Comparison of ENCODE assay signal across 8 cellular contexts in the genomic region with DNA sequence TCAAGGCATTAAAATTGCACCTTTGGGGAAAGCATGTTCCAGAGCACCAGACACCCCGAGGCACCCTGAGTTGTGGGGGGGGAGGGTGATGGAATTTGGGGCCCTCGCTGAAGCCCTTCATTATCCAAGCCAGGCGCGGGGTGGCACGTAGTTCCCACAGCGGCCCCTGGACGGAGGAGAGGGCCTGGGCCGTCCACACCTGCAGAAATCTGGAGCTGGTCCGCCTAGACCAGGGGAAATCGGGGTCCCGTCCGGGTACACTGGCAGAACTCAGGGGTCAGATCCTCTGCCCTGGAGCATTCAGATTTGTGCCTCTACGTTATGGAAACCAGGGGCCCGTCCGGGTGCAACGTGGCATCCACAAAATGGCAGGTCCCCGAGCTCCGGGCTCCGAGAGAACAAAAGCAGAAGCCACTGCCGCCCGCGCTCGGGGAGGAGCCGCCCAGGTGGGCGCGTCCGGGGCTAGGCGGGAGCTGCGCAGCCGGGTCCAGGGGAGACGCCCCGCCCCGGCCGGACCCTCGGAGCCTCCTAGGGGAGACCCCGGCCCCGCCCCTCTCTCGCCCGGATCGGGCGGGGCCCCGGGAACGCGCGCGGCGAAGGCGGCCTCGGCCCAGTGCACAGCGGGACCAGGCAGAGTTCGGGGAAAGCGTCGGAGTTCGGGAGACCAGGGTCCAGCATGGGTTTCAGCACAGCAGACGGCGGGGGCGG. TPM values are rescaled to one million over a fixed set of nuclear protein-coding genes. Genes with fewer than 3 reads are reported as not detected.
DNase-seq lines count a peak whose midpoint lies in the region; ATAC-seq and TF ChIP-seq lines count a peak whose summit lies in the region.

A gene with protein sequence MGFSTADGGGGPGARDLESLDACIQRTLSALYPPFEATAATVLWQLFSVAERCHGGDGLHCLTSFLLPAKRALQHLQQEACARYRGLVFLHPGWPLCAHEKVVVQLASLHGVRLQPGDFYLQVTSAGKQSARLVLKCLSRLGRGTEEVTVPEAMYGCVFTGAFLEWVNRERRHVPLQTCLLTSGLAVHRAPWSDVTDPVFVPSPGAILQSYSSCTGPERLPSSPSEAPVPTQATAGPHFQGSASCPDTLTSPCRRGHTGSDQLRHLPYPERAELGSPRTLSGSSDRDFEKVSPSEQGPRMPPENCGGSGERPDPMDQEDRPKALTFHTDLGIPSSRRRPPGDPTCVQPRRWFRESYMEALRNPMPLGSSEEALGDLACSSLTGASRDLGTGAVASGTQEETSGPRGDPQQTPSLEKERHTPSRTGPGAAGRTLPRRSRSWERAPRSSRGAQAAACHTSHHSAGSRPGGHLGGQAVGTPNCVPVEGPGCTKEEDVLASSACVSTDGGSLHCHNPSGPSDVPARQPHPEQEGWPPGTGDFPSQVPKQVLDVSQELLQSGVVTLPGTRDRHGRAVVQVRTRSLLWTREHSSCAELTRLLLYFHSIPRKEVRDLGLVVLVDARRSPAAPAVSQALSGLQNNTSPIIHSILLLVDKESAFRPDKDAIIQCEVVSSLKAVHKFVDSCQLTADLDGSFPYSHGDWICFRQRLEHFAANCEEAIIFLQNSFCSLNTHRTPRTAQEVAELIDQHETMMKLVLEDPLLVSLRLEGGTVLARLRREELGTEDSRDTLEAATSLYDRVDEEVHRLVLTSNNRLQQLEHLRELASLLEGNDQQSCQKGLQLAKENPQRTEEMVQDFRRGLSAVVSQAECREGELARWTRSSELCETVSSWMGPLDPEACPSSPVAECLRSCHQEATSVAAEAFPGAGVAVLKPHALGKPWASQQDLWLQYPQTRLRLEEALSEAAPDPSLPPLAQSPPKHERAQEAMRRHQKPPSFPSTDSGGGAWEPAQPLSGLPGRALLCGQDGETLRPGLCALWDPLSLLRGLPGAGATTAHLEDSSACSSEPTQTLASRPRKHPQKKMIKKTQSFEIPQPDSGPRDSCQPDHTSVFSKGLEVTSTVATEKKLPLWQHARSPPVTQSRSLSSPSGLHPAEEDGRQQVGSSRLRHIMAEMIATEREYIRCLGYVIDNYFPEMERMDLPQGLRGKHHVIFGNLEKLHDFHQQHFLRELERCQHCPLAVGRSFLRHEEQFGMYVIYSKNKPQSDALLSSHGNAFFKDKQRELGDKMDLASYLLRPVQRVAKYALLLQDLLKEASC (N-terminal part only) (plus strand): TSS at position 613 of the 708 bp plus-strand sequence. CDS start 64 bp downstream, at position 677.

- H3K4me3 Mint-ChIP-seq in HFFc6 = peak within 1 kb of the TSS; percentile 61; the same call in 1 of the 2 replicates

- H3K36me3 Mint-ChIP-seq in HFFc6 (ENCODE audit: low read depth) = no peaks in the 10 kb centered on the region

- H3K9me3 ChIP-seq in tibial nerve = no peaks in the 10 kb centered on the region

- peak within 1 kb of the TSS; percentile 49; the same call in 1 of the 2 replicates for H3K27ac Mint-ChIP-seq in HFFc6

- no peak for TF ChIP-seq EP300 in tibial nerve (IDR thresholded peaks at IDR 0.05)

- H3K4me3 ChIP-seq in ACC112 (ENCODE audit: low read depth, low read length) (peak within 1 kb of the TSS; percentile 62), tibial nerve (peak within 1 kb of the TSS in 3 of 4 donors; percentile 7 to 45 (median 33))

- no peaks in the 10 kb centered on the region for H3K36me3 ChIP-seq in ACC112 (ENCODE audit: insufficient read depth, low read length)
- H3K36me3 ChIP-seq in tibial nerve = no peaks in the 10 kb centered on the region

- H3K27ac ChIP-seq in ACC112 (ENCODE audit: low read depth, low read length) = no peak within 1 kb of the TSS
- no peak within 1 kb of the TSS for H3K27ac ChIP-seq in tibial nerve

- no peaks in the 10 kb centered on the region for H3K79me2 ChIP-seq in ACC112 (ENCODE audit: control insufficient read depth, insufficient read depth, low read length, unreplicated experiment)

- 6 to 8% methylated on average over 21 to 46 of the region's 57 CpGs for WGBS in tibial nerve, 2 donors

- TF ChIP-seq CTCF in HFFc6 (IDR thresholded peaks at IDR 0.05) (no peak), tibial nerve (IDR thresholded peaks at IDR 0.05) (no peak)

- no peaks in the 10 kb centered on the region for H3K4me1 ChIP-seq in ACC112 (ENCODE audit: control insufficient read depth, insufficient read depth, low read length, unreplicated experiment)
- peaks cover 0 to 8% (median 1%) of the 10 kb centered on the region in 4 donors for H3K4me1 ChIP-seq in tibial nerve

- TF ChIP-seq POLR2A in tibial nerve (IDR thresholded peaks at IDR 0.05) = no peak

- peak; percentile 59 for ATAC-seq in SK-N-SH treated with all-trans-retinoic acid at 6 μM for 48 hours
- no peak for ATAC-seq in GM21717 (IDR thresholded peaks at IDR 0.05; ENCODE audit: unreplicated experiment)
- ATAC-seq in HG02642 (IDR thresholded peaks at IDR 0.05; ENCODE audit: poor library complexity, unreplicated experiment) = no peak
- no peak for ATAC-seq in GM21723 (IDR thresholded peaks at IDR 0.05; ENCODE audit: unreplicated experiment)

- no peaks in the 10 kb centered on the region for H3K4me1 Mint-ChIP-seq in HFFc6 (ENCODE audit: low read depth)

- no peak within 1 kb of the TSS for H2AFZ ChIP-seq in ACC112 (ENCODE audit: low read length, unreplicated experiment)

- peaks cover 70% of the 10 kb centered on the region for H3K27me3 Mint-ChIP-seq in HFFc6 (ENCODE audit: insufficient read depth)

- peaks cover 97% of the 10 kb centered on the region for H3K27me3 ChIP-seq in ACC112 (ENCODE audit: insufficient read depth, low read length)
- peaks cover 0 to 42% of the 10 kb centered on the region in 2 donors for H3K27me3 ChIP-seq in tibial nerve

- H3K9me3 Mint-ChIP-seq in HFFc6 = no peaks in the 10 kb centered on the region

- no peak for DNase-seq in HFFc6
- DNase-seq in iPS-NIHi11 (ENCODE audit: low spot score) = peak; percentile 95
- DNase-seq in tibial nerve (ENCODE audit: low spot score in 2 of 2) = no peak

TF ChIP-seq in SK-N-SH treated with all-trans-retinoic acid at 6 μM for 48 hours, 23 proteins besides CTCF, POLR2A, EP300 and RAD21:
- no peak for TF ChIP-seq ZFP3 (CRISPR knock-in tag; IDR thresholded peaks at IDR 0.05)
- no peak for TF ChIP-seq CSDC2 (CRISPR knock-in tag; IDR thresholded peaks at IDR 0.05)
- TF ChIP-seq, protein P1, sequence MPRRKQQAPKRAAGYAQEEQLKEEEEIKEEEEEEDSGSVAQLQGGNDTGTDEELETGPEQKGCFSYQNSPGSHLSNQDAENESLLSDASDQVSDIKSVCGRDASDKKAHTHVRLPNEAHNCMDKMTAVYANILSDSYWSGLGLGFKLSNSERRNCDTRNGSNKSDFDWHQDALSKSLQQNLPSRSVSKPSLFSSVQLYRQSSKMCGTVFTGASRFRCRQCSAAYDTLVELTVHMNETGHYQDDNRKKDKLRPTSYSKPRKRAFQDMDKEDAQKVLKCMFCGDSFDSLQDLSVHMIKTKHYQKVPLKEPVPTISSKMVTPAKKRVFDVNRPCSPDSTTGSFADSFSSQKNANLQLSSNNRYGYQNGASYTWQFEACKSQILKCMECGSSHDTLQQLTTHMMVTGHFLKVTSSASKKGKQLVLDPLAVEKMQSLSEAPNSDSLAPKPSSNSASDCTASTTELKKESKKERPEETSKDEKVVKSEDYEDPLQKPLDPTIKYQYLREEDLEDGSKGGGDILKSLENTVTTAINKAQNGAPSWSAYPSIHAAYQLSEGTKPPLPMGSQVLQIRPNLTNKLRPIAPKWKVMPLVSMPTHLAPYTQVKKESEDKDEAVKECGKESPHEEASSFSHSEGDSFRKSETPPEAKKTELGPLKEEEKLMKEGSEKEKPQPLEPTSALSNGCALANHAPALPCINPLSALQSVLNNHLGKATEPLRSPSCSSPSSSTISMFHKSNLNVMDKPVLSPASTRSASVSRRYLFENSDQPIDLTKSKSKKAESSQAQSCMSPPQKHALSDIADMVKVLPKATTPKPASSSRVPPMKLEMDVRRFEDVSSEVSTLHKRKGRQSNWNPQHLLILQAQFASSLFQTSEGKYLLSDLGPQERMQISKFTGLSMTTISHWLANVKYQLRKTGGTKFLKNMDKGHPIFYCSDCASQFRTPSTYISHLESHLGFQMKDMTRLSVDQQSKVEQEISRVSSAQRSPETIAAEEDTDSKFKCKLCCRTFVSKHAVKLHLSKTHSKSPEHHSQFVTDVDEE (CRISPR knock-in tag; IDR thresholded peaks at IDR 0.05) = no peak
- TF ChIP-seq ZC3H10 (CRISPR knock-in tag; IDR thresholded peaks at IDR 0.05) = no peak

RNA-seq across cellular contexts. Expression of the gene that starts here (rescaled TPM):
- 1 to 10 TPM in 4 of 6 experiments, under 1 TPM in 2; 0.66 to 4.3 (median 3.9) TPM for total RNA-seq in HFFc6 (2021; fragmentation: NEBNext Ultra II Directional; extraction: Animal tissue kit (Norgen Biotek cat#: 25700))
- under 1 TPM; under 0.01 to 0.42 (median 0.26) TPM for total RNA-seq in tibial nerve
